Comparison of ENCODE assay signal across 16 cellular contexts in genomic region chr14:64743061-64743460, GRCh38. TPM values are rescaled to one million over a fixed set of nuclear protein-coding genes. Genes with fewer than 3 reads are reported as not detected.
DNase-seq lines count a peak whose midpoint lies in the region; ATAC-seq and TF ChIP-seq lines count a peak whose summit lies in the region.
"Had no signal": no experiment of that assay in that cellular context is flagged by ENCODE, and none has a peak within 500 bp of the region (broad histone marks: within the 10 kb centered on the region; RNA-seq: fewer than 3 reads in every experiment).

No MANE protein-coding gene starts in this region.

- TF ChIP-seq CTCF in RWPE1 (conservative IDR thresholded peaks at IDR 0.05; ENCODE audit: low read depth): no peak
- TF ChIP-seq CTCF in ascending aorta (IDR thresholded peaks at IDR 0.05): no peak
- TF ChIP-seq CTCF in WERI-Rb-1 (IDR thresholded peaks at IDR 0.05; ENCODE audit: low read depth, low read length): no peak
- no peak for TF ChIP-seq CTCF in thyroid gland (IDR thresholded peaks at IDR 0.05)

- H3K27ac ChIP-seq in RWPE1 (peak overlapping the region; percentile 67), ascending aorta (peak overlapping the region; percentile 24 to 27), WERI-Rb-1 (no peak overlapping the region), thyroid gland (no peak overlapping the region)

- peaks cover 6 to 28% of the 10 kb centered on the region in 2 donors for H3K4me1 ChIP-seq in ascending aorta
- H3K4me1 ChIP-seq in thyroid gland: peaks cover 38 to 45% of the 10 kb centered on the region in 2 donors
- H3K4me1 ChIP-seq: HAP-1 had no signal

- H3K27me3 ChIP-seq in ascending aorta: no peaks in the 10 kb centered on the region
- no peaks in the 10 kb centered on the region for H3K27me3 ChIP-seq in WERI-Rb-1 (ENCODE audit: insufficient read depth, low read depth, severe bottlenecking)
- no peaks in the 10 kb centered on the region for H3K27me3 ChIP-seq in thyroid gland

- peaks cover 51 to 71% of the 10 kb centered on the region in 2 donors for H3K36me3 ChIP-seq in ascending aorta
- H3K36me3 ChIP-seq in WERI-Rb-1: peaks cover 20% of the 10 kb centered on the region
- H3K36me3 ChIP-seq in thyroid gland: peaks cover 32 to 43% of the 10 kb centered on the region in 2 donors

- H3K36me3 Mint-ChIP-seq in stimulated activated effector memory CD8-positive, alpha-beta T cell treated with anti-CD3 and anti-CD28 coated beads, Interleukin-12 subunit alpha, Interleukin-12 subunit beta, amount 100 ng/mL, for 72 hours: peaks cover 7% of the 10 kb centered on the region
- no peaks in the 10 kb centered on the region for H3K36me3 Mint-ChIP-seq in activated naive CD4-positive, alpha-beta T cell treated with anti-CD3 and anti-CD28 coated beads for 36 hours (ENCODE audit: low read depth)

- POLR2A ChIA-PET in RWPE1 (lab: Yijun Ruan, JAX; ENCODE audit: low non-redundant PET): no interaction called here

- no peaks in the 10 kb centered on the region for H3K9me3 Mint-ChIP-seq in stimulated activated effector memory CD8-positive, alpha-beta T cell treated with anti-CD3 and anti-CD28 coated beads, Interleukin-12 subunit alpha, Interleukin-12 subunit beta, amount 100 ng/mL, for 72 hours
- no peaks in the 10 kb centered on the region for H3K9me3 Mint-ChIP-seq in activated naive CD4-positive, alpha-beta T cell treated with anti-CD3 and anti-CD28 coated beads for 36 hours
- H3K9me3 Mint-ChIP-seq: HFFc6 had no signal

- H3K4me3 ChIP-seq in ascending aorta (no peak overlapping the region), WERI-Rb-1 (ENCODE audit: low read depth, low read length) (no peak overlapping the region), thyroid gland (replicated peaks in 1 of 3) (no peak overlapping the region)
- H3K4me3 ChIP-seq: HAP-1 had no signal

- CTCF ChIA-PET in RWPE1 (lab: Yijun Ruan, JAX): no interaction called here
- CTCF ChIA-PET in activated naive CD4-positive, alpha-beta T cell treated with anti-CD3 and anti-CD28 coated beads for 36 hours (lab: Charles Lee): no interaction called here

- WGBS in thyroid gland, 2 donors: 82 to 96% methylated on average over 3 to 10 of the region's 27 CpGs

- H3K9me3 ChIP-seq in ascending aorta (no peaks in the 10 kb centered on the region), WERI-Rb-1 (ENCODE audit: severe bottlenecking) (no peaks in the 10 kb centered on the region), thyroid gland (no peaks in the 10 kb centered on the region)
- H3K9me3 ChIP-seq: HAP-1 had no signal

- DNase-seq in RWPE1 (ENCODE audit: low spot score) (no peak), ascending aorta (ENCODE audit: low spot score in 2 of 2) (no peak), WERI-Rb-1 (no peak), thyroid gland (no peak)
- no peak for DNase-seq in stimulated activated effector memory CD8-positive, alpha-beta T cell treated with anti-CD3 and anti-CD28 coated beads, Interleukin-12 subunit alpha, Interleukin-12 subunit beta, amount 100 ng/mL, for 72 hours (ENCODE audit: low spot score in 2 of 2)
- DNase-seq in activated naive CD4-positive, alpha-beta T cell treated with anti-CD3 and anti-CD28 coated beads for 36 hours: no peak
- DNase-seq: C1 segment of cervical spinal cord; Calu3; CD4-positive, alpha-beta memory T cell; COR-L47; DMS53; DMS79 treated with DMSO at 0.1 percent for 48 hours; GF-D8; GOT3; HFFc6 had no signal

- peak overlapping the region; percentile 54 for H3K27ac Mint-ChIP-seq in stimulated activated effector memory CD8-positive, alpha-beta T cell treated with anti-CD3 and anti-CD28 coated beads, Interleukin-12 subunit alpha, Interleukin-12 subunit beta, amount 100 ng/mL, for 72 hours
- H3K27ac Mint-ChIP-seq in activated naive CD4-positive, alpha-beta T cell treated with anti-CD3 and anti-CD28 coated beads for 36 hours: no peak overlapping the region
- H3K27ac Mint-ChIP-seq: HFFc6 had no signal

- no peak for TF ChIP-seq POLR2A in thyroid gland (IDR thresholded peaks at IDR 0.05)

- H3K4me1 Mint-ChIP-seq in stimulated activated effector memory CD8-positive, alpha-beta T cell treated with anti-CD3 and anti-CD28 coated beads, Interleukin-12 subunit alpha, Interleukin-12 subunit beta, amount 100 ng/mL, for 72 hours: peaks cover 33% of the 10 kb centered on the region
- peaks cover 9% of the 10 kb centered on the region for H3K4me1 Mint-ChIP-seq in activated naive CD4-positive, alpha-beta T cell treated with anti-CD3 and anti-CD28 coated beads for 36 hours (ENCODE audit: low read depth)

- intact Hi-C loops in ascending aorta (cut with DNase I): no loop called here
- intact Hi-C loops in activated naive CD4-positive, alpha-beta T cell treated with anti-CD3 and anti-CD28 coated beads for 36 hours (cut with micrococcal nuclease): no loop called here
- intact Hi-C loops in thyroid gland (cut with DNase I): no loop called here

- no peaks in the 10 kb centered on the region for H3K27me3 Mint-ChIP-seq in activated naive CD4-positive, alpha-beta T cell treated with anti-CD3 and anti-CD28 coated beads for 36 hours (ENCODE audit: low read depth)
- H3K27me3 Mint-ChIP-seq: CD4-positive, alpha-beta memory T cell had no signal

- ATAC-seq in stimulated activated effector memory CD8-positive, alpha-beta T cell treated with anti-CD3 and anti-CD28 coated beads, Interleukin-12 subunit alpha, Interleukin-12 subunit beta, amount 100 ng/mL, for 72 hours: no peak

- H3K4me3 Mint-ChIP-seq in stimulated activated effector memory CD8-positive, alpha-beta T cell treated with anti-CD3 and anti-CD28 coated beads, Interleukin-12 subunit alpha, Interleukin-12 subunit beta, amount 100 ng/mL, for 72 hours: no peak overlapping the region
- H3K4me3 Mint-ChIP-seq in activated naive CD4-positive, alpha-beta T cell treated with anti-CD3 and anti-CD28 coated beads for 36 hours: no peak overlapping the region
- H3K4me3 Mint-ChIP-seq: CD4-positive, alpha-beta memory T cell; HFFc6 had no signal

RNA-seq across cellular contexts. Expression of gene PLEKHG3, which starts 38.8 kb away (rescaled TPM):
- 134 TPM for total RNA-seq in ascending aorta
- total RNA-seq in activated naive CD4-positive, alpha-beta T cell treated with anti-CD3 and anti-CD28 coated beads for 36 hours: 1 to 10 TPM in 1 of 2 experiments, under 1 TPM in 1; 0.48 to 1.1 TPM
- total RNA-seq in thyroid gland: 10 to 100 TPM; 41.0 to 83.0 (median 54.6) TPM

Comparison
In these comparisons a context has a peak if more than half of its experiments do, and no peak if none do; other contexts are left out.
1. H3K27ac ChIP-seq: peak in RWPE1 (single experiment) and ascending aorta (2 of 2); none in WERI-Rb-1 (single experiment) and thyroid gland (0 of 3).
2. RNA of gene PLEKHG3, which starts 38.8 kb away (total RNA-seq): 134 TPM in ascending aorta (single experiment) and 41.0 to 83.0 TPM in thyroid gland; 0.48 to 1.1 TPM in activated naive CD4-positive, alpha-beta T cell treated with anti-CD3 and anti-CD28 coated beads for 36 hours; every median in the first group is over 10 times any median in the second.